11 cellular contexts compared by ENCODE assay signal in genomic region chr12:112406519-112407488, GRCh38. TPM values are rescaled to one million over a fixed set of nuclear protein-coding genes. Genes with fewer than 3 reads are reported as not detected.
DNase-seq lines count a peak whose midpoint lies in the region; ATAC-seq and TF ChIP-seq lines count a peak whose summit lies in the region.
"Had no signal": no experiment of that assay in that cellular context is flagged by ENCODE, and none has a peak within 500 bp of the region (broad histone marks: within the 10 kb centered on the region; RNA-seq: fewer than 3 reads in every experiment).

No MANE protein-coding gene starts in this region.

- H3K27ac Mint-ChIP-seq in CD4-positive, alpha-beta memory T cell = peak overlapping the region in 6 of 7 donors; percentile 37 to 100 (median 94)
- no peak overlapping the region for H3K27ac Mint-ChIP-seq in activated naive CD8-positive, alpha-beta T cell treated with anti-CD3 and anti-CD28 coated beads, Interleukin-2, amount 10 ng/mL, durations not matched to agents 7 days and 5 days
- H3K27ac Mint-ChIP-seq in mesothelial cell of epicardium = peak overlapping the region; percentile 13

- intact Hi-C loops in CD4-positive, alpha-beta memory T cell (cut with micrococcal nuclease) = loop anchor here (10.0 kb wide), 1 partner anchor 282 kb away; the partner anchor contains the start of gene TRAFD1

- no peaks in the 10 kb centered on the region for H3K27me3 Mint-ChIP-seq in CD4-positive, alpha-beta memory T cell
- no peaks in the 10 kb centered on the region for H3K27me3 Mint-ChIP-seq in activated naive CD8-positive, alpha-beta T cell treated with anti-CD3 and anti-CD28 coated beads, Interleukin-2, amount 10 ng/mL, durations not matched to agents 7 days and 5 days
- H3K27me3 Mint-ChIP-seq in mesothelial cell of epicardium (ENCODE audit: low read depth) = no peaks in the 10 kb centered on the region

- peak overlapping the region; percentile 89 for H3K27ac ChIP-seq in CD4-positive, alpha-beta memory T cell (ENCODE audit: low read depth, low read length)
- H3K27ac ChIP-seq in HUES48 (ENCODE audit: low read depth, low read length) = no peak overlapping the region
- H3K27ac ChIP-seq: ascending aorta, prostate gland had no signal

- no peak overlapping the region for H3K4me3 ChIP-seq in CD4-positive, alpha-beta memory T cell (ENCODE audit: low read length in 2 of 2)
- H3K4me3 ChIP-seq in HUES48 (ENCODE audit: low read depth, low read length) = peak overlapping the region; percentile 99; the same call in 1 of the 2 replicates
- H3K4me3 ChIP-seq: ascending aorta, prostate gland had no signal

- H3K4me3 Mint-ChIP-seq in CD4-positive, alpha-beta memory T cell = peak overlapping the region in 5 of 8 donors; percentile 39 to 100 (median 100)
- peak overlapping the region; percentile 100 for H3K4me3 Mint-ChIP-seq in activated naive CD8-positive, alpha-beta T cell treated with anti-CD3 and anti-CD28 coated beads, Interleukin-2, amount 10 ng/mL, durations not matched to agents 7 days and 5 days
- H3K4me3 Mint-ChIP-seq in mesothelial cell of epicardium = peak overlapping the region; percentile 100

- no peaks in the 10 kb centered on the region for H3K27me3 ChIP-seq in CD4-positive, alpha-beta memory T cell (ENCODE audit: insufficient read depth, low read length)
- H3K27me3 ChIP-seq in HUES48 (ENCODE audit: control insufficient read depth, insufficient read depth, low read length) = no peaks in the 10 kb centered on the region
- H3K27me3 ChIP-seq: ascending aorta had no signal

- POLR2A ChIA-PET in CD4-positive, alpha-beta memory T cell (lab: Charles Lee; ENCODE audit: partially characterized antibody) = no interaction called here
- POLR2A ChIA-PET in activated naive CD8-positive, alpha-beta T cell treated with anti-CD3 and anti-CD28 coated beads, Interleukin-2, amount 10 ng/mL, durations not matched to agents 7 days and 5 days (lab: Charles Lee) = no interaction called here

- no peak overlapping the region for H3K9ac ChIP-seq in HUES48 (ENCODE audit: low read depth, low read length)

- peaks cover 26% of the 10 kb centered on the region for H3K4me1 ChIP-seq in CD4-positive, alpha-beta memory T cell (ENCODE audit: insufficient read depth, low read length)
- H3K4me1 ChIP-seq in HUES48 (ENCODE audit: control insufficient read depth, insufficient read depth, low read length) = peaks cover 3% of the 10 kb centered on the region; the same call in 1 of the 2 replicates
- H3K4me1 ChIP-seq: prostate gland had no signal

- no peak for ATAC-seq in activated naive CD8-positive, alpha-beta T cell treated with anti-CD3 and anti-CD28 coated beads, Interleukin-2, amount 10 ng/mL, durations not matched to agents 7 days and 5 days (ENCODE audit: low read depth)
- ATAC-seq in GM18498 (IDR thresholded peaks at IDR 0.05; ENCODE audit: unreplicated experiment) (no peak), GM21423 (IDR thresholded peaks at IDR 0.05; ENCODE audit: unreplicated experiment) (no peak)

- no peaks in the 10 kb centered on the region for H3K9me3 ChIP-seq in CD4-positive, alpha-beta memory T cell (ENCODE audit: control insufficient read depth in 1 of 2, low read length in 2 of 2)
- no peaks in the 10 kb centered on the region for H3K9me3 ChIP-seq in HUES48 (ENCODE audit: control insufficient read depth, insufficient read depth, low read length)
- H3K9me3 ChIP-seq: ascending aorta, prostate gland had no signal

- TF ChIP-seq CTCF in mesothelial cell of epicardium (IDR thresholded peaks at IDR 0.05; ENCODE audit: unreplicated experiment) = no peak

- peaks cover 0 to 2% (median 0%) of the 10 kb centered on the region in 8 donors for H3K9me3 Mint-ChIP-seq in CD4-positive, alpha-beta memory T cell
- no peaks in the 10 kb centered on the region for H3K9me3 Mint-ChIP-seq in activated naive CD8-positive, alpha-beta T cell treated with anti-CD3 and anti-CD28 coated beads, Interleukin-2, amount 10 ng/mL, durations not matched to agents 7 days and 5 days
- no peaks in the 10 kb centered on the region for H3K9me3 Mint-ChIP-seq in mesothelial cell of epicardium

- peaks cover 40 to 53% of the 10 kb centered on the region in 2 donors for H3K36me3 Mint-ChIP-seq in CD4-positive, alpha-beta memory T cell
- H3K36me3 Mint-ChIP-seq in activated naive CD8-positive, alpha-beta T cell treated with anti-CD3 and anti-CD28 coated beads, Interleukin-2, amount 10 ng/mL, durations not matched to agents 7 days and 5 days = peaks cover 35% of the 10 kb centered on the region
- H3K36me3 Mint-ChIP-seq in mesothelial cell of epicardium = peaks cover 25% of the 10 kb centered on the region

- peaks cover 19 to 46% (median 28%) of the 10 kb centered on the region in 4 donors for H3K4me1 Mint-ChIP-seq in CD4-positive, alpha-beta memory T cell
- peaks cover 36% of the 10 kb centered on the region for H3K4me1 Mint-ChIP-seq in activated naive CD8-positive, alpha-beta T cell treated with anti-CD3 and anti-CD28 coated beads, Interleukin-2, amount 10 ng/mL, durations not matched to agents 7 days and 5 days
- peaks cover 22% of the 10 kb centered on the region for H3K4me1 Mint-ChIP-seq in mesothelial cell of epicardium

- H3K36me3 ChIP-seq in CD4-positive, alpha-beta memory T cell (ENCODE audit: insufficient read depth, low read length) = peaks cover 39% of the 10 kb centered on the region
- H3K36me3 ChIP-seq in HUES48 (ENCODE audit: control insufficient read depth, insufficient read depth, low read length) = peaks cover 50% of the 10 kb centered on the region

- CTCF ChIA-PET in CD4-positive, alpha-beta memory T cell (lab: Charles Lee; ENCODE audit: partially characterized antibody) = no interaction called here

- no peak for DNase-seq in CD4-positive, alpha-beta memory T cell
- no peak for DNase-seq in activated naive CD8-positive, alpha-beta T cell treated with anti-CD3 and anti-CD28 coated beads, Interleukin-2, amount 10 ng/mL, durations not matched to agents 7 days and 5 days
- no peak for DNase-seq in mesothelial cell of epicardium (ENCODE audit: low spot score in 2 of 2, unreplicated experiment in 2 of 2)
- DNase-seq in DMS 273 treated with DMSO at 0.1 percent for 48 hours (lab: John Stamatoyannopoulos, UW) = no peak
- DNase-seq in iPS-NIHi11 (ENCODE audit: low spot score) = no peak
- DNase-seq: NCI-H187 treated with DMSO at 0.1 percent for 48 hours had no signal

RNA-seq across cellular contexts. Expression of gene RPL6, which starts 2.6 kb away (rescaled TPM):
- 1,000 to 10,000 TPM; 1,625 to 1,665 TPM for total RNA-seq in CD4-positive, alpha-beta memory T cell
- polyA plus RNA-seq in CD4-positive, alpha-beta memory T cell = 100 to 1,000 TPM; 361 to 726 TPM
- 1,000 to 10,000 TPM; 1,069 to 1,087 TPM for total RNA-seq in activated naive CD8-positive, alpha-beta T cell treated with anti-CD3 and anti-CD28 coated beads, Interleukin-2, amount 10 ng/mL, durations not matched to agents 7 days and 5 days
- total RNA-seq in mesothelial cell of epicardium = 1,628 to 1,718 TPM (median 1,717 TPM) in 3 replicates

RNA-seq across cellular contexts. Expression of gene PTPN11, which starts 11.9 kb away (rescaled TPM):
- 10 to 100 TPM; 45.3 to 47.7 TPM for total RNA-seq in CD4-positive, alpha-beta memory T cell
- 10 to 100 TPM; 57.1 to 72.2 TPM for polyA plus RNA-seq in CD4-positive, alpha-beta memory T cell
- total RNA-seq in activated naive CD8-positive, alpha-beta T cell treated with anti-CD3 and anti-CD28 coated beads, Interleukin-2, amount 10 ng/mL, durations not matched to agents 7 days and 5 days = 10 to 100 TPM; 82.3 to 82.7 TPM
- 75.6 to 86.3 TPM (median 81.1 TPM) in 3 replicates for total RNA-seq in mesothelial cell of epicardium

RNA-seq across cellular contexts. Expression of gene HECTD4, which starts 24.6 kb away (rescaled TPM):
- 10 to 100 TPM; 51.8 to 61.3 TPM for total RNA-seq in CD4-positive, alpha-beta memory T cell
- polyA plus RNA-seq in CD4-positive, alpha-beta memory T cell = 1 to 10 TPM in 1 of 2 donors, under 1 TPM in 1; 0.75 to 6.7 TPM
- total RNA-seq in activated naive CD8-positive, alpha-beta T cell treated with anti-CD3 and anti-CD28 coated beads, Interleukin-2, amount 10 ng/mL, durations not matched to agents 7 days and 5 days = 10 to 100 TPM; 45.8 to 47.0 TPM
- total RNA-seq in mesothelial cell of epicardium = 75.4 to 89.8 TPM (median 77.3 TPM) in 3 replicates
